ENCODE assay signal across 20 cellular contexts in genomic region chr1:109504974-109505373, GRCh38. TPM values are rescaled to one million over a fixed set of nuclear protein-coding genes. Genes with fewer than 3 reads are reported as not detected.
"Had no signal": no experiment of that assay in that cellular context is flagged by ENCODE, and none has a peak within 500 bp of the region (broad histone marks: within the 10 kb centered on the region; RNA-seq: fewer than 3 reads in every experiment).

No MANE protein-coding gene starts in this region.

- H3K27ac Mint-ChIP-seq: endodermal cell, mesothelial cell of epicardium, WTC11 had no signal

- H3K4me3 Mint-ChIP-seq: endodermal cell, mesothelial cell of epicardium, WTC11 had no signal

- H3K27ac ChIP-seq: lower lobe of right lung, parathyroid adenoma, SJCRH30, thyroid gland, uterus had no signal

- ATAC-seq: gastrocnemius medialis, heart right ventricle, left cardiac atrium, lower lobe of right lung, WTC11 had no signal

- H3K9me3 Mint-ChIP-seq: endodermal cell, mesothelial cell of epicardium, WTC11 had no signal

- H3K4me3 ChIP-seq: gastrocnemius medialis, heart right ventricle, lower lobe of right lung, sigmoid colon, SJCRH30, spleen, thyroid gland, uterus had no signal

- DNase-seq: activated CD4-positive, alpha-beta T cell treated with anti-CD3 and anti-CD28 coated beads for 48 hours; dermis blood vessel endothelial cell; endodermal cell; erythroblast; gastrocnemius medialis; heart right ventricle; left cardiac atrium; lower lobe of right lung; sigmoid colon; SJCRH30; spleen; thyroid gland; uterus had no signal

- H3K27me3 ChIP-seq: gastrocnemius medialis, heart right ventricle, sigmoid colon, SJCRH30, thyroid gland, uterus had no signal

- H3K36me3 ChIP-seq: sigmoid colon, uterus had no signal

- H3K36me3 Mint-ChIP-seq: mesothelial cell of epicardium, WTC11 had no signal

- H3K9me3 ChIP-seq: gastrocnemius medialis, heart right ventricle, lower lobe of right lung, sigmoid colon, SJCRH30, spleen, thyroid gland, uterus had no signal

- H3K4me1 ChIP-seq: parathyroid adenoma, uterus had no signal

RNA-seq across cellular contexts. Expression of gene GPR61, which starts 34.7 kb away (rescaled TPM):
- total RNA-seq: astrocyte, bronchial epithelial cell, chondrocyte, dermis blood vessel endothelial cell, gastrocnemius medialis, lower lobe of right lung, mesothelial cell of epicardium, spleen had no signal
- polyA plus RNA-seq: heart right ventricle, spleen had no signal

RNA-seq across cellular contexts. Expression of gene SYPL2, which starts 38.6 kb away (rescaled TPM):
- total RNA-seq: bronchial epithelial cell; dermis blood vessel endothelial cell; T-helper 2 cell treated with Interferon-gamma antibody and Interleukin-4, amounts not matched to agents 100 ng/mL and 5 ng/mL, for 36 hours had no signal
